ENCODE assay signal across 20 cellular contexts in the genomic region with DNA sequence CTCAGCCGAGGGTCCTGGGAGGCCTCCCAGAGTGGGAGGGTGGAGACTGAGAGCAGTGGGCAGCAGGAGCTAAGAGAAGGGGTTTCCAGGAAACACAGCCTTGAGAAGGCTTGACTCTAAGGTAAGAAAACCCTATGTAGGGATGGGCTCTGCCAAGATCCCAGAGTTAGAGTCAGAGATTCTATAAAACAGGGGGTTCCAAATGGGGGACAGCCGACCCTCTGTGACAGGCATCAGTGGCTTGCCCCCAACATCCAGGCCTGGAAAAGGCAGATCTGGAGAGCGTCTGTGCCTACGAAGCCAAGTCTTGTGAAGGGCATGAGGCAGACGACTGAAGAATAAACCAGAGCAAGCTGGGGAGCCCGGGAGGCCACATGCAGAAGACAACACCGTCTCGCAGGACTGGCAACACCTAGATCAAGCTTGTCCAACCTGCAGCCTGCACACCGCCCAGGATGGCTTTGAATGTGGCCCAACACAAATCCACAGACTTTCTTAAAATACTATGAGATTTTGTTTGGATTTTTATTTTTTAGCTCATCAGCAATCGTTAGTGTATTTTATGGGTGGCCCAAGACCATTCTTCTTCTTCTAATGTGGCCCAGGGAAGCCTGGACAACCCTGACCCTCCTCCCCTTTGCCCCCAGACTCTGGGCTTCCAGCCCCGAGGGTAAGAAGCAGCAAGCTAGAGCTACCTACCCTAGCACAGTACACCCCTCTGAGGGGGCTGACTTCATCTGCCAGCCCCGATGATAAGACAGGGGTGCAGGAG. TPM values are rescaled to one million over a fixed set of nuclear protein-coding genes. Genes with fewer than 3 reads are reported as not detected.
DNase-seq lines count a peak whose midpoint lies in the region; ATAC-seq and TF ChIP-seq lines count a peak whose summit lies in the region.
"Had no signal": no experiment of that assay in that cellular context is flagged by ENCODE, and none has a peak within 500 bp of the region (broad histone marks: within the 10 kb centered on the region; RNA-seq: fewer than 3 reads in every experiment).

No MANE protein-coding gene starts in this region.

- TF ChIP-seq CTCF in left ventricle myocardium inferior (IDR thresholded peaks at IDR 0.05; ENCODE audit: borderline replicate concordance) (no peak), thyroid gland (IDR thresholded peaks at IDR 0.05) (no peak)

- H3K9me3 Mint-ChIP-seq in T-cell: peaks cover 3 to 12% (median 9%) of the 10 kb centered on the region in 3 donors

- H3K4me1 ChIP-seq in left ventricle myocardium inferior (peaks cover 49% of the 10 kb centered on the region), thyroid gland (peaks cover 29 to 40% of the 10 kb centered on the region in 2 donors)
- H3K4me1 ChIP-seq: A549 had no signal

- CTCF ChIA-PET in T-cell (lab: Charles Lee): no interaction called here

- intact Hi-C loops in left ventricle myocardium inferior (cut with micrococcal nuclease): no loop called here
- intact Hi-C loops in left ventricle myocardium superior (cut with micrococcal nuclease): no loop called here
- intact Hi-C loops in thyroid gland (cut with DNase I): no loop called here

- no peak for DNase-seq in left ventricle myocardium inferior
- no peak for DNase-seq in left ventricle myocardium superior
- DNase-seq in islet precursor cell: peak; percentile 41
- no peak for DNase-seq in thyroid gland
- DNase-seq in T-cell: no peak
- DNase-seq in DMS 273 (lab: John Stamatoyannopoulos, UW; ENCODE audit: unreplicated experiment): no peak
- DNase-seq: EL, GF-D8, Karpas-422, MV-4-11, NCI-H446 treated with DMSO at 0.1 percent for 48 hours, OCI-M1 had no signal

- H3K36me3 Mint-ChIP-seq in T-cell: no peaks in the 10 kb centered on the region
- H3K36me3 Mint-ChIP-seq: CD14-positive monocyte had no signal

- 82 to 83% methylated on average over 12 of the region's 12 CpGs for WGBS in thyroid gland, 2 donors

- no peak overlapping the region for H3K27ac Mint-ChIP-seq in T-cell
- H3K27ac Mint-ChIP-seq: B cell, IgD-negative memory B cell had no signal

- H3K27ac ChIP-seq in left ventricle myocardium inferior (replicated peaks) (peak overlapping the region; percentile 85), cingulate gyrus (ENCODE audit: low read depth, low read length) (peak overlapping the region; percentile 42), thyroid gland (peak overlapping the region; percentile 28 to 84 (median 68))
- H3K27ac ChIP-seq: A549 had no signal

- no peaks in the 10 kb centered on the region for H3K4me1 Mint-ChIP-seq in T-cell
- H3K4me1 Mint-ChIP-seq: B cell, CD14-positive monocyte had no signal

- ATAC-seq in left ventricle myocardium superior: no peak
- no peak for ATAC-seq in T-cell (replicated peaks in 1 of 4)
- ATAC-seq in GM19035 (IDR thresholded peaks at IDR 0.05; ENCODE audit: unreplicated experiment): no peak
- ATAC-seq: A549 had no signal

- TF ChIP-seq POLR2A in thyroid gland (IDR thresholded peaks at IDR 0.05): no peak

- peaks cover 6 to 14% of the 10 kb centered on the region in 2 donors for H3K27me3 Mint-ChIP-seq in T-cell
- H3K27me3 Mint-ChIP-seq: IgD-negative memory B cell had no signal

- H3K4me3 ChIP-seq in left ventricle myocardium inferior (no peak overlapping the region), thyroid gland (replicated peaks in 1 of 3) (no peak overlapping the region)
- H3K4me3 ChIP-seq: A549 had no signal

- H3K27me3 ChIP-seq in left ventricle myocardium inferior (ENCODE audit: low read depth) (no peaks in the 10 kb centered on the region), thyroid gland (no peaks in the 10 kb centered on the region)

- H3K4me3 Mint-ChIP-seq in T-cell: no peak overlapping the region
- H3K4me3 Mint-ChIP-seq: B cell, CD14-positive monocyte, IgD-negative memory B cell had no signal

- H3K9me3 ChIP-seq in left ventricle myocardium inferior (replicated peaks) (peaks cover 5% of the 10 kb centered on the region), thyroid gland (no peaks in the 10 kb centered on the region)

- POLR2A ChIA-PET in T-cell (lab: Charles Lee): no interaction called here

- H3K36me3 ChIP-seq in left ventricle myocardium inferior (no peaks in the 10 kb centered on the region), thyroid gland (no peaks in the 10 kb centered on the region)

RNA-seq across cellular contexts. Expression of gene PRMT8, which starts 42.1 kb away (rescaled TPM):
- total RNA-seq in left ventricle myocardium inferior (0.14 TPM), left ventricle myocardium superior (not detected), thyroid gland (under 1 TPM in 1 of 4 donors, not detected in 3; 0.11 TPM), T-cell (not detected)
- total RNA-seq: B cell, H4, M059J had no signal
